2 cellular contexts compared by ENCODE assay signal in genomic region chr7:139763330-139763729, GRCh38.
TF ChIP-seq lines count a peak whose summit lies in the region.

No MANE protein-coding gene starts in this region.

TF ChIP-seq in IMR-90, 13 proteins besides CTCF, POLR2A, EP300 and RAD21:
- TF ChIP-seq, protein P1, sequence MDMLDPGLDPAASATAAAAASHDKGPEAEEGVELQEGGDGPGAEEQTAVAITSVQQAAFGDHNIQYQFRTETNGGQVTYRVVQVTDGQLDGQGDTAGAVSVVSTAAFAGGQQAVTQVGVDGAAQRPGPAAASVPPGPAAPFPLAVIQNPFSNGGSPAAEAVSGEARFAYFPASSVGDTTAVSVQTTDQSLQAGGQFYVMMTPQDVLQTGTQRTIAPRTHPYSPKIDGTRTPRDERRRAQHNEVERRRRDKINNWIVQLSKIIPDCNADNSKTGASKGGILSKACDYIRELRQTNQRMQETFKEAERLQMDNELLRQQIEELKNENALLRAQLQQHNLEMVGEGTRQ (IDR thresholded peaks at IDR 0.05; ENCODE audit: low read depth, low read length), result peak; percentile 65
- TF ChIP-seq NFE2L2 (IDR thresholded peaks at IDR 0.05; ENCODE audit: low read depth, low read length), result no peak
- TF ChIP-seq CHD1 (IDR thresholded peaks at IDR 0.05; ENCODE audit: low read depth, low read length), result no peak

TF ChIP-seq in H1, 55 proteins besides CTCF, POLR2A, EP300 and RAD21:
- TF ChIP-seq ATF3 (IDR thresholded peaks at IDR 0.05; ENCODE audit: insufficient read depth, low read depth, low read length), result no peak
TF ChIP-seq in H1: peak in this region for 0.
